Comparison of ENCODE assay signal across 8 cellular contexts in the genomic region with DNA sequence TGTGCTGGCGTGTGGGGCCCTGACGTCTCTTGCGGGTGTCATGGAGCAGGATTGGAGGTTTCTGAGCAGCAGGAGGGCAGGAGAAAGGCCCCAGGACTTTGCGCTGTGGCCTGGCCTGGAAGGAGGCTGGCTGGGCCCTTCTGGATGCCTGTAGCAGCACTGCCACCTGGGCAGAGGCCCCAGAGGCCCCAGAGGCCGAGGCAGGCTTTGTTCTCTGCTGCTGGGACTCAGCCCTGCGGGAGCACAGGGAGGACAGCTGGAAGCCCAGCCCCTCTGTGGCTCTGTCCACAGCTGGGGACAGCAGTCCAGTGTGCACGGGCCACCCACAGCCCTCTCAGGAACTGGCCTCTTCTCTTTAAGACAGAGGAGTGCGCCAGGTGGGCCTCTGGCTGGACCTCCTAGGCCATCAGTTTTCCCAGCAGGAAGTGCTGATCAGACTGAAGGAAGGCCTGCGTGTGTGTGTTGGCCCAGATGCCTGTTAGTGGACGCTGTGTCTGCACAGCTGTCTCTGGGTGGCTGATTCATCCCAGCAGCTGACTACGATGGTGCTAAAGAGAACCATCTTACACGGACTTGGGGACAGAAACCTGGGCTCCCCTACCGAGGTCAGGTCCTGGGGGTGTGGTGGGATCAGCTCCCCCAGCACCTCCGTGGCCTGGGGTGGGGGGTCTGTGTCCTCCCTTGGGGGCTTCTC. TPM values are rescaled to one million over a fixed set of nuclear protein-coding genes. Genes with fewer than 3 reads are reported as not detected.
DNase-seq lines count a peak whose midpoint lies in the region; ATAC-seq and TF ChIP-seq lines count a peak whose summit lies in the region.

No MANE protein-coding gene starts in this region.

- ATAC-seq in Right ventricle myocardium inferior: peak; percentile 58
- ATAC-seq in lower lobe of right lung: peak in 1 of 2 donors; percentile 7

- H3K9me3 ChIP-seq in lower lobe of right lung: no peaks in the 10 kb centered on the region

- H3K27ac ChIP-seq in lower lobe of right lung (peak overlapping the region; percentile 24), coronary artery (peak overlapping the region in 1 of 2 donors; percentile 31)

- H3K36me3 Mint-ChIP-seq in brain: peaks cover 12% of the 10 kb centered on the region

- no peak overlapping the region for H3K4me3 ChIP-seq in lower lobe of right lung
- H3K4me3 ChIP-seq in coronary artery: no peak overlapping the region

- no peak overlapping the region for H3K4me3 Mint-ChIP-seq in brain

- no peak for TF ChIP-seq CTCF in brain (conservative IDR thresholded peaks at IDR 0.05)
- TF ChIP-seq CTCF in lower lobe of right lung (IDR thresholded peaks at IDR 0.05): no peak
- TF ChIP-seq CTCF in coronary artery (IDR thresholded peaks at IDR 0.05): no peak

- peaks cover 19% of the 10 kb centered on the region for H3K36me3 ChIP-seq in lower lobe of right lung

- peak overlapping the region in 4 of 5 experiments; percentile 62 to 94 (median 84) for H3K27ac Mint-ChIP-seq in brain

- H3K4me1 ChIP-seq in lower lobe of right lung: peaks cover 11% of the 10 kb centered on the region

- H3K27me3 ChIP-seq in lower lobe of right lung (ENCODE audit: low read depth): no peaks in the 10 kb centered on the region

- peaks cover 71% of the 10 kb centered on the region for H3K4me1 Mint-ChIP-seq in brain

- intact Hi-C loops in Right ventricle myocardium inferior (cut with DNase I): no loop called here
- intact Hi-C loops in cardiac septum (cut with DNase I): no loop called here
- intact Hi-C loops in lower lobe of right lung (cut with DNase I): no loop called here

- DNase-seq in Right ventricle myocardium inferior (ENCODE audit: missing footprints) (peak; percentile 63), cardiac septum (ENCODE audit: low spot score) (no peak), lower lobe of right lung (peak; percentile 39), NCI-H1930 (lab: John Stamatoyannopoulos, UW) (no peak), coronary artery (ENCODE audit: low spot score) (no peak), NCI-H1048 (lab: John Stamatoyannopoulos, UW) (no peak)
- no peak for DNase-seq in stimulated activated CD4-positive, alpha-beta T cell treated with anti-CD3 and anti-CD28 coated beads, Interleukin-4, amount 100 ng/mL, for 24 hours

- peaks cover 6% of the 10 kb centered on the region for H3K27me3 Mint-ChIP-seq in brain

- no peaks in the 10 kb centered on the region for H3K9me3 Mint-ChIP-seq in brain

RNA-seq across cellular contexts. Expression of a gene that starts 26.8 kb away (rescaled TPM):
- not detected for total RNA-seq in Right ventricle myocardium inferior
- not detected for total RNA-seq in cardiac septum
- 0.31 TPM for polyA plus RNA-seq in brain (ENCODE audit: insufficient read depth, low read depth, low replicate concordance)
- total RNA-seq in lower lobe of right lung: 4.7 TPM

Comparison
In these comparisons a context has a peak if more than half of its experiments do, and no peak if none do; other contexts are left out.
1. DNase-seq: peak in Right ventricle myocardium inferior (single experiment) and lower lobe of right lung (single experiment); none in cardiac septum (single experiment), NCI-H1930 (0 of 2), coronary artery (single experiment), stimulated activated CD4-positive, alpha-beta T cell treated with anti-CD3 and anti-CD28 coated beads, Interleukin-4, amount 100 ng/mL, for 24 hours (single experiment) and NCI-H1048 (single experiment).